In genomic region chr20:47220161-47220582, GRCh38 we compare ENCODE assay signal across 8 cellular contexts.
DNase-seq lines count a peak whose midpoint lies in the region; ATAC-seq and TF ChIP-seq lines count a peak whose summit lies in the region.

No MANE protein-coding gene starts in this region.

- no peak overlapping the region for H2AFZ ChIP-seq in Loucy (ENCODE audit: low read length)

- H3K79me2 ChIP-seq in Loucy (ENCODE audit: insufficient read depth, low read length): no peaks in the 10 kb centered on the region

- H3K9me3 ChIP-seq in Loucy (ENCODE audit: insufficient read depth, low read depth, low read length): no peaks in the 10 kb centered on the region

- H3K4me1 Mint-ChIP-seq in activated CD4-positive, alpha-beta memory T cell treated with anti-CD3 and anti-CD28 coated beads for 36 hours (ENCODE audit: low read depth): no peaks in the 10 kb centered on the region

- H3K36me3 ChIP-seq in GM06990 (ENCODE audit: control insufficient read depth, insufficient read depth, low read length) (peaks cover 32% of the 10 kb centered on the region), Loucy (ENCODE audit: insufficient read depth, low read length) (peaks cover 88% of the 10 kb centered on the region; the same call in 1 of the 2 replicates)

- no peaks in the 10 kb centered on the region for H3K27me3 Mint-ChIP-seq in activated CD4-positive, alpha-beta memory T cell treated with anti-CD3 and anti-CD28 coated beads for 36 hours

- TF ChIP-seq CTCF in GM06990 (IDR thresholded peaks at IDR 0.05; ENCODE audit: insufficient read depth, low read length, poor library complexity, severe bottlenecking): peak; percentile 79
- TF ChIP-seq CTCF in Loucy (conservative IDR thresholded peaks at IDR 0.05; ENCODE audit: low read length): peak; percentile 88

- peaks cover 3% of the 10 kb centered on the region for H3K4me1 ChIP-seq in Loucy (ENCODE audit: insufficient read depth, low read length, poor library complexity, severe bottlenecking)

- H4K20me1 ChIP-seq in Loucy (ENCODE audit: insufficient read depth, low read length, poor library complexity, severe bottlenecking): no peaks in the 10 kb centered on the region

- intact Hi-C loops in activated CD4-positive, alpha-beta memory T cell treated with anti-CD3 and anti-CD28 coated beads for 36 hours (cut with micrococcal nuclease): no loop called here

- no peak overlapping the region for H3K27ac Mint-ChIP-seq in activated CD4-positive, alpha-beta memory T cell treated with anti-CD3 and anti-CD28 coated beads for 36 hours

- H3K9me3 Mint-ChIP-seq in activated CD4-positive, alpha-beta memory T cell treated with anti-CD3 and anti-CD28 coated beads for 36 hours: no peaks in the 10 kb centered on the region

- peaks cover 51% of the 10 kb centered on the region for H3K36me3 Mint-ChIP-seq in activated CD4-positive, alpha-beta memory T cell treated with anti-CD3 and anti-CD28 coated beads for 36 hours

- no peak overlapping the region for H3K4me2 ChIP-seq in Loucy (ENCODE audit: low read depth, low read length, poor library complexity, severe bottlenecking)

- no peak for TF ChIP-seq POLR2A in erythroblast (IDR thresholded peaks at IDR 0.05; ENCODE audit: low read length)

- no peak for DNase-seq in GM06990 (ENCODE audit: extremely low read depth, insufficient read length)
- peak; percentile 65 for DNase-seq in activated CD4-positive, alpha-beta memory T cell treated with anti-CD3 and anti-CD28 coated beads for 36 hours
- DNase-seq in erythroblast (lab: John Stamatoyannopoulos, UW): peak; percentile 66 to 70
- DNase-seq in stimulated activated CD4-positive, alpha-beta T cell treated with anti-CD3 and anti-CD28 coated beads, Interleukin-12 subunit alpha, Interleukin-12 subunit beta, amount 100 ng/mL, for 4 hours: peak; percentile 56
- DNase-seq in NCI-H128 (lab: John Stamatoyannopoulos, UW; ENCODE audit: unreplicated experiment): no peak
- DNase-seq in mucosa of gallbladder (ENCODE audit: low spot score): no peak

- no peak for ATAC-seq in GM18502 (IDR thresholded peaks at IDR 0.05; ENCODE audit: poor library complexity, unreplicated experiment)

- no peak overlapping the region for H3K4me3 ChIP-seq in GM06990 (replicated peaks; ENCODE audit: low read depth, low read length)
- H3K4me3 ChIP-seq in Loucy (ENCODE audit: low read length, poor library complexity, severe bottlenecking): no peak overlapping the region

- H3K27me3 ChIP-seq in GM06990 (replicated peaks; ENCODE audit: control insufficient read depth, insufficient read depth, low read length): no peaks in the 10 kb centered on the region
- no peaks in the 10 kb centered on the region for H3K27me3 ChIP-seq in Loucy (ENCODE audit: insufficient read depth, low read length, poor library complexity, severe bottlenecking)

- CTCF ChIA-PET in activated CD4-positive, alpha-beta memory T cell treated with anti-CD3 and anti-CD28 coated beads for 36 hours (lab: Charles Lee): interaction anchor here (0.6 to 13.6 kb wide), 6 partner anchors 9 to 421 kb away, joined by 3 to 122 read pairs (median 6); no protein-coding TSS in a partner anchor

- POLR2A ChIA-PET in activated CD4-positive, alpha-beta memory T cell treated with anti-CD3 and anti-CD28 coated beads for 36 hours (lab: Charles Lee): no interaction called here

- no peak overlapping the region for H3K9ac ChIP-seq in Loucy (ENCODE audit: low read depth, low read length, poor library complexity, severe bottlenecking)

- H3K9me2 ChIP-seq in Loucy (replicated peaks; ENCODE audit: low read depth, low read length): no peaks in the 10 kb centered on the region

- H3K4me3 Mint-ChIP-seq in activated CD4-positive, alpha-beta memory T cell treated with anti-CD3 and anti-CD28 coated beads for 36 hours: no peak overlapping the region

- no peaks in the 10 kb centered on the region for H3F3A ChIP-seq in Loucy (ENCODE audit: low read depth)

Comparison
In these comparisons a context has a peak if more than half of its experiments do, and no peak if none do; other contexts are left out.
1. DNase-seq: peak in activated CD4-positive, alpha-beta memory T cell treated with anti-CD3 and anti-CD28 coated beads for 36 hours (single experiment), erythroblast (2 of 2) and stimulated activated CD4-positive, alpha-beta T cell treated with anti-CD3 and anti-CD28 coated beads, Interleukin-12 subunit alpha, Interleukin-12 subunit beta, amount 100 ng/mL, for 4 hours (single experiment); none in GM06990 (single experiment), NCI-H128 (single experiment) and mucosa of gallbladder (single experiment).